Comparison of ENCODE assay signal across 8 cellular contexts in genomic region chr19:18920400-18920799, GRCh38. TPM values are rescaled to one million over a fixed set of nuclear protein-coding genes. Genes with fewer than 3 reads are reported as not detected.
DNase-seq lines count a peak whose midpoint lies in the region; ATAC-seq and TF ChIP-seq lines count a peak whose summit lies in the region.

No MANE protein-coding gene starts in this region.

- no peak for ATAC-seq in CD4-positive, alpha-beta T cell (ENCODE audit: poor library complexity)

- H3K79me2 ChIP-seq in OCI-LY1 (ENCODE audit: insufficient read depth, low read length) = peaks cover 14% of the 10 kb centered on the region

- H3K4me3 Mint-ChIP-seq in CD4-positive, alpha-beta T cell = peak overlapping the region; percentile 84
- H3K4me3 Mint-ChIP-seq in endodermal cell = peak overlapping the region; percentile 95

- H3K36me3 Mint-ChIP-seq in CD4-positive, alpha-beta T cell (ENCODE audit: low read depth) = peaks cover 65% of the 10 kb centered on the region
- H3K36me3 Mint-ChIP-seq in endodermal cell (ENCODE audit: low read depth) = peaks cover 31% of the 10 kb centered on the region

- H3K9me3 Mint-ChIP-seq in CD4-positive, alpha-beta T cell = no peaks in the 10 kb centered on the region
- H3K9me3 Mint-ChIP-seq in endodermal cell = no peaks in the 10 kb centered on the region

- H3K4me2 ChIP-seq in OCI-LY1 (ENCODE audit: low read length) = peak overlapping the region; percentile 90

- intact Hi-C loops in CD4-positive, alpha-beta T cell (cut with DNase I, micrococcal nuclease) = loop anchor here in 1 of 2 experiments (2.0 kb wide), 1 partner anchor 20 kb away; the partner anchor contains the start of gene HOMER3

- H3K9me3 ChIP-seq in CD4-positive, alpha-beta T cell (ENCODE audit: control insufficient read depth, low read length) = no peaks in the 10 kb centered on the region
- H3K9me3 ChIP-seq in OCI-LY1 (ENCODE audit: low read length) = no peaks in the 10 kb centered on the region
- no peaks in the 10 kb centered on the region for H3K9me3 ChIP-seq in endodermal cell (ENCODE audit: control insufficient read depth, low read length)
- no peaks in the 10 kb centered on the region for H3K9me3 ChIP-seq in neuron (ENCODE audit: low read length)

- no peaks in the 10 kb centered on the region for H3F3A ChIP-seq in OCI-LY1 (ENCODE audit: insufficient read depth, low read length)

- H3K4me3 ChIP-seq in OCI-LY1 (ENCODE audit: low read depth, low read length, poor library complexity, severe bottlenecking) (peak overlapping the region; percentile 94), endodermal cell (ENCODE audit: low read length) (peak overlapping the region; percentile 97), neuron (ENCODE audit: low read length) (peak overlapping the region; percentile 62)

- no peaks in the 10 kb centered on the region for H4K20me1 ChIP-seq in OCI-LY1 (ENCODE audit: insufficient read depth, low read length)

- peaks cover 41% of the 10 kb centered on the region for H3K36me3 ChIP-seq in OCI-LY1 (ENCODE audit: insufficient read depth, low read length)
- peaks cover 20% of the 10 kb centered on the region for H3K36me3 ChIP-seq in endodermal cell (ENCODE audit: control insufficient read depth, insufficient read depth, low read length)
- peaks cover 31% of the 10 kb centered on the region for H3K36me3 ChIP-seq in neuron (ENCODE audit: insufficient read depth, low read length)

- no peak for TF ChIP-seq CTCF in CD4-positive, alpha-beta T cell (IDR thresholded peaks at IDR 0.05)
- TF ChIP-seq CTCF in OCI-LY1 (IDR thresholded peaks at IDR 0.05; ENCODE audit: low read length) (no peak), endodermal cell (conservative IDR thresholded peaks at IDR 0.05) (no peak)

- H3K27ac Mint-ChIP-seq in CD4-positive, alpha-beta T cell = peak overlapping the region; percentile 66
- peak overlapping the region; percentile 91 for H3K27ac Mint-ChIP-seq in endodermal cell

- no peaks in the 10 kb centered on the region for H3K27me3 Mint-ChIP-seq in CD4-positive, alpha-beta T cell
- H3K27me3 Mint-ChIP-seq in endodermal cell (ENCODE audit: insufficient read depth) = no peaks in the 10 kb centered on the region

- CTCF ChIA-PET in CD4-positive, alpha-beta T cell (lab: Charles Lee) = no interaction called here
- CTCF ChIA-PET in HEK293T (lab: Yijun Ruan, JAX) = no interaction called here

- H3K4me1 ChIP-seq in OCI-LY1 (ENCODE audit: insufficient read depth, low read length, severe bottlenecking) = peaks cover 31% of the 10 kb centered on the region
- no peaks in the 10 kb centered on the region for H3K4me1 ChIP-seq in endodermal cell (ENCODE audit: control insufficient read depth, insufficient read depth, low read length)
- H3K4me1 ChIP-seq in neuron (ENCODE audit: insufficient read depth, low read length) = peaks cover 17% of the 10 kb centered on the region

- no peak overlapping the region for H2AFZ ChIP-seq in OCI-LY1 (ENCODE audit: low read length)
- H2AFZ ChIP-seq in neuron (ENCODE audit: low read depth, low read length) = no peak overlapping the region

- H3K27me3 ChIP-seq in CD4-positive, alpha-beta T cell (ENCODE audit: control insufficient read depth, insufficient read depth, low read length) = no peaks in the 10 kb centered on the region
- H3K27me3 ChIP-seq in OCI-LY1 (ENCODE audit: insufficient read depth, low read length) (no peaks in the 10 kb centered on the region), endodermal cell (ENCODE audit: control insufficient read depth, insufficient read depth, low read length, poor library complexity, severe bottlenecking) (no peaks in the 10 kb centered on the region), neuron (ENCODE audit: insufficient read depth, low read length) (no peaks in the 10 kb centered on the region)

- H3K9ac ChIP-seq in OCI-LY1 (ENCODE audit: low read length) (peak overlapping the region; percentile 87), endodermal cell (ENCODE audit: extremely low read depth, low read length, poor library complexity, severe bottlenecking) (peak overlapping the region; percentile 75)

- POLR2A ChIA-PET in CD4-positive, alpha-beta T cell (lab: Charles Lee) = interaction anchor here (1.1 to 2.7 kb wide), 4 partner anchors 15 to 363 kb away, joined by 3 to 23 read pairs (median 13); partner anchors contain the start of genes KXD1, REX1BD and UBA52
- POLR2A ChIA-PET in HEK293T (lab: Yijun Ruan, JAX) = interaction anchor here (0.6 kb wide), 1 partner anchor 167 kb away, joined by 3 read pairs; no protein-coding TSS in a partner anchor

- H3K9me2 ChIP-seq in OCI-LY1 (ENCODE audit: low read depth, low read length) = no peaks in the 10 kb centered on the region

- H3K4me1 Mint-ChIP-seq in CD4-positive, alpha-beta T cell (ENCODE audit: low read depth) = peaks cover 42% of the 10 kb centered on the region
- peaks cover 4% of the 10 kb centered on the region for H3K4me1 Mint-ChIP-seq in endodermal cell

- 77 to 80% methylated on average over 8 to 9 of the region's 9 CpGs for WGBS in endodermal cell (ENCODE audit: insufficient coverage in 1 of 2, insufficient read length in 1 of 2), 2 experiments

- no peak for DNase-seq in CD4-positive, alpha-beta T cell
- DNase-seq in endodermal cell (no peak), NCI-H226 (no peak), HEK293T (ENCODE audit: extremely low spot score) (no peak), activated gamma-delta T cell (lab: John Stamatoyannopoulos, UW) (no peak), DMS 273 treated with DMSO at 0.1 percent for 48 hours (lab: John Stamatoyannopoulos, UW) (no peak)

- H3K27ac ChIP-seq in CD4-positive, alpha-beta T cell (ENCODE audit: low read depth, low read length) = no peak overlapping the region
- H3K27ac ChIP-seq in OCI-LY1 (ENCODE audit: low read depth, low read length, poor library complexity, severe bottlenecking) (no peak overlapping the region), endodermal cell (ENCODE audit: low read depth, low read length) (no peak overlapping the region)

TF ChIP-seq in HEK293T, 16 proteins besides CTCF, POLR2A, EP300 and RAD21:
- TF ChIP-seq HDGF (IDR thresholded peaks at IDR 0.05; ENCODE audit: borderline replicate concordance) (no peak), ELF4 (IDR thresholded peaks at IDR 0.05) (no peak), ZNF384 (IDR thresholded peaks at IDR 0.05) (no peak), SUZ12 (IDR thresholded peaks at IDR 0.05) (no peak), BHLHE40 (IDR thresholded peaks at IDR 0.05; ENCODE audit: borderline replicate concordance) (no peak), L3MBTL2 (conservative IDR thresholded peaks at IDR 0.05) (no peak), FOXM1 (IDR thresholded peaks at IDR 0.05; ENCODE audit: borderline replicate concordance) (no peak), ARNT (IDR thresholded peaks at IDR 0.05) (no peak), FOXA1 (IDR thresholded peaks at IDR 0.05) (no peak), FOXK2 (IDR thresholded peaks at IDR 0.05) (no peak), LEF1 (IDR thresholded peaks at IDR 0.05; ENCODE audit: borderline replicate concordance) (no peak), NFRKB (IDR thresholded peaks at IDR 0.05) (no peak)
TF ChIP-seq in HEK293T: peak in this region for 0.

RNA-seq across cellular contexts. Expression of gene DDX49, which starts 0.9 kb away (rescaled TPM):
- total RNA-seq in CD4-positive, alpha-beta T cell = 10 to 100 TPM; 47.9 to 49.7 TPM
- total RNA-seq in endodermal cell = 10 to 100 TPM; 30.4 to 37.9 TPM
- polyA plus RNA-seq in endodermal cell (2013, experiment 1 of 2) = 23.5 TPM
- 23.6 TPM for polyA plus RNA-seq in endodermal cell (2013, experiment 2 of 2)

RNA-seq across cellular contexts. Expression of gene COPE, which starts 1.2 kb away (rescaled TPM):
- 100 to 1,000 TPM; 135 to 143 TPM for total RNA-seq in CD4-positive, alpha-beta T cell
- total RNA-seq in endodermal cell = 100 to 1,000 TPM; 226 to 241 TPM
- polyA plus RNA-seq in endodermal cell (2013, experiment 1 of 2) = 166 TPM
- 159 TPM for polyA plus RNA-seq in endodermal cell (2013, experiment 2 of 2)

RNA-seq across cellular contexts. Expression of gene HOMER3, which starts 20.6 kb away (rescaled TPM):
- total RNA-seq in CD4-positive, alpha-beta T cell = 1 to 10 TPM; 1.1 TPM
- total RNA-seq in endodermal cell = 10 to 100 TPM; 21.5 to 31.2 TPM
- 63.3 TPM for polyA plus RNA-seq in endodermal cell (2013, experiment 1 of 2)
- polyA plus RNA-seq in endodermal cell (2013, experiment 2 of 2) = 51.0 TPM

RNA-seq across cellular contexts. Expression of gene CERS1, which starts 24.4 kb away (rescaled TPM):
- total RNA-seq in CD4-positive, alpha-beta T cell = not detected
- total RNA-seq in endodermal cell = 10 to 100 TPM; 16.6 to 25.5 TPM
- 16.9 TPM for polyA plus RNA-seq in endodermal cell (2013, experiment 1 of 2)
- 19.0 TPM for polyA plus RNA-seq in endodermal cell (2013, experiment 2 of 2)

Comparison
In these comparisons a context has a peak if more than half of its experiments do, and no peak if none do; other contexts are left out.
1. RNA of gene HOMER3, which starts 20.6 kb away (total RNA-seq): 21.5 to 31.2 TPM in endodermal cell; 1.1 TPM in CD4-positive, alpha-beta T cell; every median in the first group is over 10 times any median in the second.
2. Peak in every context shown above with its lines, with median percentiles within 50 percentile points of each other: H3K4me3 ChIP-seq.